In the genomic region with DNA sequence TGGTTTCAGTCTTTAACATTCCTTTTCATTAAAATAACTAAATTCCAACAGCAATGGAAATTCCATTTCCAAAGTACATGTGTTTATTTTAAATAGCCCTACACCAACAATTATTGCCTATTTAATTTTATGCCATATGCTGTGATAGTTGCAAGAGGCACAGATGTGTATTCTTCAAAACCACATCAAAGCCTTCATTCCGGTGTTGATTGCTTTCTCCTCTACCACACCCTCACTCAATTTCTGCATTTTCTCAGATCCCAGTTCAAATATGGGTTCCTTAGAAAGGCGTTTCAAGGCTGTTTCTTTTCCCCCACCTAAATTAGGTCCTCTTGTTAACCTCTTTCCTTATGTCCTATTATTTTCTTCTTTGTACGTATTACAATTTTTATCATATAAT, we compare ENCODE assay signal across 21 cellular contexts.
DNase-seq lines count a peak whose midpoint lies in the region; ATAC-seq, FAIRE-seq and TF ChIP-seq lines count a peak whose summit lies in the region.
"Had no signal": no experiment of that assay in that cellular context is flagged by ENCODE, and none has a peak within 500 bp of the region (broad histone marks: within the 10 kb centered on the region; RNA-seq: fewer than 3 reads in every experiment).

No MANE protein-coding gene starts in this region.

- H2AFZ ChIP-seq in DND-41 (ENCODE audit: low read depth, low read length): no peak overlapping the region

- no peaks in the 10 kb centered on the region for H3K36me3 ChIP-seq in DND-41 (ENCODE audit: insufficient read depth, low read length)
- H3K36me3 ChIP-seq: BLaER1 treated with 17β-estradiol and CSF1 and Interleukin-3, amounts not matched to agents 10 nM and 100 nM had no signal

- FAIRE-seq in GM18507 (lab: Jason Lieb, UNC): peak; percentile 24
- FAIRE-seq: A549, D721Med, G401.6, GM19239 had no signal

- DNase-seq in DND-41 (no peak), GM18507 (ENCODE audit: extremely low spot score, insufficient read length, low read depth) (no peak), SW480 (ENCODE audit: low spot score) (peak; percentile 82), dedifferentiated amniotic fluid mesenchymal stem cell (ENCODE audit: extremely low spot score) (peak; percentile 11), SIG-M5 (lab: John Stamatoyannopoulos, UW) (no peak), NCI-H510A (lab: John Stamatoyannopoulos, UW) (no peak), NCI-H1105 (lab: John Stamatoyannopoulos, UW) (no peak)
- DNase-seq: AML-193; Caco-2; Calu3; CD4-positive, alpha-beta T cell; CD8-positive, alpha-beta T cell; DMS79 treated with DMSO at 0.1 percent for 48 hours; GF-D8 had no signal

- H3K79me2 ChIP-seq in DND-41 (ENCODE audit: insufficient read depth, low read length): no peaks in the 10 kb centered on the region

- H4K20me1 ChIP-seq in DND-41 (ENCODE audit: insufficient read depth, low read length): no peaks in the 10 kb centered on the region
- H4K20me1 ChIP-seq: BLaER1 treated with 17β-estradiol and CSF1 and Interleukin-3, amounts not matched to agents 10 nM and 100 nM had no signal

- peaks cover 3% of the 10 kb centered on the region for H3K27me3 ChIP-seq in DND-41 (ENCODE audit: insufficient read depth, low read length, poor library complexity)
- H3K27me3 ChIP-seq: BLaER1 treated with 17β-estradiol and CSF1 and Interleukin-3, amounts not matched to agents 10 nM and 100 nM had no signal

- no peak overlapping the region for H3K9ac ChIP-seq in DND-41 (ENCODE audit: low read depth, low read length)
- H3K9ac ChIP-seq: BLaER1 treated with 17β-estradiol and CSF1 and Interleukin-3, amounts not matched to agents 10 nM and 100 nM had no signal

- TF ChIP-seq CTCF in DND-41 (IDR thresholded peaks at IDR 0.05; ENCODE audit: borderline replicate concordance, extremely low read depth, low read length, poor library complexity, severe bottlenecking): no peak

- peaks cover 1% of the 10 kb centered on the region for H3K9me3 ChIP-seq in DND-41 (ENCODE audit: insufficient read depth, low read length, severe bottlenecking)
- H3K9me3 ChIP-seq: Caco-2 had no signal

- no peak overlapping the region for H3K4me3 ChIP-seq in DND-41 (ENCODE audit: low read depth in 1 of 2, low read length in 2 of 2)
- H3K4me3 ChIP-seq: A549; BLaER1 treated with 17β-estradiol and CSF1 and Interleukin-3, amounts not matched to agents 10 nM and 100 nM had no signal

- peaks cover 11% of the 10 kb centered on the region for H3K4me1 ChIP-seq in DND-41 (ENCODE audit: insufficient read depth, low read length)
- H3K4me1 ChIP-seq: A549, Caco-2 had no signal

- no peak overlapping the region for H3K27ac ChIP-seq in DND-41 (ENCODE audit: low read length)
- H3K27ac ChIP-seq: 22Rv1; A549; BLaER1 treated with 17β-estradiol and CSF1 and Interleukin-3, amounts not matched to agents 10 nM and 100 nM; C4-2B had no signal

- ATAC-seq in DND-41 (ENCODE audit: insufficient read depth, low read depth): peak; percentile 94
- ATAC-seq: A549; CD8-positive, alpha-beta T cell had no signal

- H3K4me2 ChIP-seq in DND-41 (ENCODE audit: insufficient read depth, low read length): no peak overlapping the region
- H3K4me2 ChIP-seq: A549; BLaER1 treated with 17β-estradiol and CSF1 and Interleukin-3, amounts not matched to agents 10 nM and 100 nM had no signal

Comparison
In these comparisons a context has a peak if more than half of its experiments do, and no peak if none do; other contexts are left out.
1. DNase-seq: peak in SW480 (single experiment) and dedifferentiated amniotic fluid mesenchymal stem cell (single experiment); none in DND-41 (single experiment), GM18507 (single experiment), SIG-M5 (single experiment), NCI-H510A (single experiment) and NCI-H1105 (single experiment).